Comparison of ENCODE assay signal across 10 cellular contexts in the genomic region with DNA sequence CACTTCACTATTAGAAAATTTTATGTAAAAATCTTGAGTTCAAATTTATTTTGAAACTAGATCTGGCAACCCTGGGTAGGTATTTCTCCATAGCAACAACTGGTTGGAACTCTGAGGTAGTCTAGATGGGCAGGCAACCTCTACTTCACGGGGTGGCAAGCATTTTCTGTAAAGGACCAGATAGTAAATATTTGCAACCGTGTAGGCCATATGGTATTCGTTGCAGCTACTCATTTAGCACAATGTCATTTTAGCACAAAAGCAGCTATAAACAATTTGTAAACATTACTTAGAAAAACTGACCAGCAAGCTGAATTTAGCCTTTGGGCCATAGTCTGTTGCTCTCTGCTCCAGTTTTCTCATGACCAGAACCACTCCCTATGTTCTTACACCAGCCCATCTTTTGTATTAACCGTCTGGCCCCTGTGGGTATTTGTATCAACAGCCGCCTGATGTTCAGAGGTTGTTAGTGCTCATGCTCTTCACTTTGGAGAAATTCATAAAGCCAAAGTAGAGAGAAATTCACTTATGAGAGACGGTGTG. TPM values are rescaled to one million over a fixed set of nuclear protein-coding genes. Genes with fewer than 3 reads are reported as not detected.
"Had no signal": no experiment of that assay in that cellular context is flagged by ENCODE, and none has a peak within 500 bp of the region (broad histone marks: within the 10 kb centered on the region; RNA-seq: fewer than 3 reads in every experiment).

No MANE protein-coding gene starts in this region.

- H3K9me3 ChIP-seq: HAP-1 had no signal

- H3K9me3 Mint-ChIP-seq: HFFc6, IgD-negative memory B cell had no signal

- H3K27ac Mint-ChIP-seq: HFFc6, IgD-negative memory B cell had no signal

- ATAC-seq: HCT116, HepG2 had no signal

- DNase-seq: GM23248, GOT3, H7, HFFc6 had no signal

- H3K4me3 ChIP-seq: GM23248, HAP-1 had no signal

- H3K36me3 ChIP-seq: HAP-1 had no signal

RNA-seq across cellular contexts. Expression of a gene that starts 29.2 kb away (rescaled TPM):
- total RNA-seq: GM23248, H4, HFFc6, HT1080 had no signal
